Comparison of ENCODE assay signal across 21 cellular contexts in genomic region chr2:241945803-241946202, GRCh38.
DNase-seq lines count a peak whose midpoint lies in the region; ATAC-seq, FAIRE-seq and TF ChIP-seq lines count a peak whose summit lies in the region.
"Had no signal": no experiment of that assay in that cellular context is flagged by ENCODE, and none has a peak within 500 bp of the region (broad histone marks: within the 10 kb centered on the region; RNA-seq: fewer than 3 reads in every experiment).

No MANE protein-coding gene starts in this region.

- peak; percentile 97 for FAIRE-seq in HTR-8/SVneo (lab: Jason Lieb, UNC)
- FAIRE-seq in HepG2 (lab: Jason Lieb, UNC) = no peak
- FAIRE-seq: A549 had no signal

- H3K9me3 ChIP-seq in Caco-2 = no peaks in the 10 kb centered on the region
- 0 out of 2 replicates have a peak, but pooled peaks cover under 1% of the 10 kb centered on the region for H3K9me3 ChIP-seq in HepG2 (ENCODE audit: low read length)
- H3K9me3 ChIP-seq: A549 had no signal

- TF ChIP-seq EP300 in HepG2 (IDR thresholded peaks at IDR 0.05; ENCODE audit: low read depth in 2 of 2, low read length in 2 of 2) (no peak), HepG2 (CRISPR knock-in tag; IDR thresholded peaks at IDR 0.05; ENCODE audit: borderline replicate concordance) (no peak)

- ATAC-seq in HepG2 (no peak), sciatic nerve (no peak)
- ATAC-seq: A549 had no signal

- H3K4me3 ChIP-seq in Caco-2 (ENCODE audit: low read depth, low read length) (no peak overlapping the region; the same call in 1 of the 2 replicates), HepG2 (replicated peaks in 1 of 3; ENCODE audit: insufficient read depth in 1 of 3, low read depth in 2 of 3, low read length in 3 of 3) (no peak overlapping the region)
- H3K4me3 ChIP-seq: A549, SK-N-MC had no signal

- no peaks in the 10 kb centered on the region for H3K4me1 Mint-ChIP-seq in Caco-2 (ENCODE audit: low read depth, unreplicated experiment)

- intact Hi-C loops in Caco-2 (cut with micrococcal nuclease; ENCODE audit: unreplicated experiment) = no loop called here
- intact Hi-C loops in HepG2 (cut with micrococcal nuclease; ENCODE audit: unreplicated experiment) = no loop called here
- intact Hi-C loops in sciatic nerve (cut with DNase I) = no loop called here

- POLR2A ChIA-PET in Caco-2 (lab: Charles Lee) = interaction anchor here (0.7 kb wide), 1 partner anchor 13 kb away, joined by 4 read pairs; no protein-coding TSS in a partner anchor
- POLR2A ChIA-PET in HepG2 (lab: Yijun Ruan, JAX) = no interaction called here

- H3K4me1 ChIP-seq in Caco-2 (peaks cover 5% of the 10 kb centered on the region; the same call in 1 of the 2 replicates), HepG2 (ENCODE audit: insufficient read depth, low read length) (peaks cover 17% of the 10 kb centered on the region)
- H3K4me1 ChIP-seq: A549 had no signal

- no peak overlapping the region for H3K27ac ChIP-seq in HepG2 (ENCODE audit: extremely low read length, insufficient read depth, low read length)
- H3K27ac ChIP-seq: A549, SK-N-MC had no signal

- DNase-seq in Caco-2 (no peak), HTR-8/SVneo (ENCODE audit: insufficient read length, low spot score) (no peak), HepG2 (ENCODE audit: low spot score) (no peak), sciatic nerve (ENCODE audit: low spot score) (peak; percentile 38), HuH-7 (ENCODE audit: low spot score) (no peak), NCI-H2196 treated with DMSO at 0.1 percent for 48 hours (lab: John Stamatoyannopoulos, UW; ENCODE audit: unreplicated experiment) (no peak)
- no peak for DNase-seq in activated naive CD4-positive, alpha-beta T cell (lab: John Stamatoyannopoulos, UW)
- DNase-seq: Calu3; CD4-positive, alpha-beta T cell; DMS53; EL; MM.1S; NCI-H1092 treated with DMSO at 0.1 percent for 48 hours; NCI-H146; NCI-H2029 treated with DMSO at 0.1 percent for 48 hours; NCI-H2171; NCI-H748 treated with DMSO at 0.1 percent for 48 hours; NK-92 treated with Interleukin-12 subunit alpha and Interleukin-12 subunit beta, amount 100 ng/mL, for 24 hours; SHP77 had no signal

- in situ Hi-C loops in HepG2 (cut with HindIII; ENCODE audit: extremely low pct_ligation_motif_present, low pct_unique_long_range_greater_than_20kb) = no loop called here

- H3K9ac ChIP-seq in HepG2 (ENCODE audit: insufficient read depth, low read depth, low read length) = no peak overlapping the region

- H3K27me3 ChIP-seq in Caco-2 (replicated peaks; ENCODE audit: control insufficient read depth, insufficient read depth, low read length) = no peaks in the 10 kb centered on the region
- peaks cover 23 to 80% of the 10 kb centered on the region in 2 experiments; a peak in 4 of 5 replicates for H3K27me3 ChIP-seq in HepG2 (ENCODE audit: control insufficient read depth in 1 of 2, insufficient read depth in 2 of 2, low read length in 2 of 2)

- H3K79me2 ChIP-seq in HepG2 (ENCODE audit: insufficient read depth, low read length) = no peaks in the 10 kb centered on the region

- H3K27me3 Mint-ChIP-seq in Caco-2 (ENCODE audit: insufficient read depth, unreplicated experiment) = peaks cover 6% of the 10 kb centered on the region
- H3K27me3 Mint-ChIP-seq: CD4-positive, alpha-beta T cell had no signal

- H2AFZ ChIP-seq in HepG2 (ENCODE audit: low read length) = no peak overlapping the region

- BruUV-seq in Caco-2 (replicated peaks; lab: Mats Ljungman, UMichigan) (no TSS peak), HepG2 (replicated peaks; lab: Mats Ljungman, UMichigan) (no TSS peak)

- no peak for TF ChIP-seq RAD21 in HepG2 (CRISPR knock-in tag; IDR thresholded peaks at IDR 0.05)

- TF ChIP-seq POLR2A in HepG2 (IDR thresholded peaks at IDR 0.05; ENCODE audit: insufficient read depth in 1 of 2, low read depth in 2 of 2, low read length in 2 of 2) = no peak

- WGBS in HepG2 (ENCODE audit: low lambda C conversion rate) = 83% methylated on average over 14 of the region's 14 CpGs

- H3K27ac Mint-ChIP-seq in Caco-2 (ENCODE audit: unreplicated experiment) = no peak overlapping the region
- H3K27ac Mint-ChIP-seq: CD4-positive, alpha-beta T cell had no signal

- peak overlapping the region; percentile 71 for H3K4me3 Mint-ChIP-seq in Caco-2 (ENCODE audit: unreplicated experiment)
- H3K4me3 Mint-ChIP-seq: CD4-positive, alpha-beta T cell had no signal

- H3K9me3 Mint-ChIP-seq in Caco-2 (ENCODE audit: unreplicated experiment) = no peaks in the 10 kb centered on the region
- H3K9me3 Mint-ChIP-seq: CD4-positive, alpha-beta T cell had no signal

- CTCF ChIA-PET in Caco-2 (lab: Charles Lee) = interaction anchor here (1.4 kb wide), 1 partner anchor 12 kb away, joined by 5 read pairs; no protein-coding TSS in a partner anchor
- CTCF ChIA-PET in HepG2 (lab: Yijun Ruan, JAX; ENCODE audit: low intra/inter-chr PET ratio, low total read pairs) = no interaction called here

- H4K20me1 ChIP-seq in HepG2 (ENCODE audit: insufficient read depth, low read length) = no peaks in the 10 kb centered on the region

- H3K36me3 ChIP-seq in Caco-2 (ENCODE audit: control insufficient read depth, insufficient read depth, low read length) (no peaks in the 10 kb centered on the region), HepG2 (replicated peaks in 1 of 2; ENCODE audit: control insufficient read depth in 1 of 2, insufficient read depth in 2 of 2, low read length in 2 of 2) (no peaks in the 10 kb centered on the region)

- H3K4me2 ChIP-seq in HepG2 (ENCODE audit: low read depth, low read length) = no peak overlapping the region
- H3K4me2 ChIP-seq: A549 had no signal

- H3K36me3 Mint-ChIP-seq in Caco-2 (ENCODE audit: insufficient read depth, unreplicated experiment) = no peaks in the 10 kb centered on the region

- TF ChIP-seq CTCF in Caco-2 (IDR thresholded peaks at IDR 0.05; ENCODE audit: insufficient read depth in 1 of 2, low read depth in 1 of 2, low read length in 1 of 2, severe bottlenecking in 1 of 2, unreplicated experiment in 1 of 2) (no peak), HepG2 (CRISPR knock-in tag; IDR thresholded peaks at IDR 0.05) (no peak)

TF ChIP-seq in HepG2, 621 proteins besides CTCF, POLR2A, EP300 and RAD21 (continues in another document):
- peak; percentile 68 for TF ChIP-seq MNT (IDR thresholded peaks at IDR 0.05)
- TF ChIP-seq FOXA1 (IDR thresholded peaks at IDR 0.05) = 0 out of 2 replicates have a peak, but pooled peaks have one; percentile 50
- TF ChIP-seq FOXA1 (CRISPR knock-in tag; IDR thresholded peaks at IDR 0.05) = no peak
- TF ChIP-seq SP1 (IDR thresholded peaks at IDR 0.05) = 0 out of 2 replicates have a peak, but pooled peaks have one; percentile 31
- TF ChIP-seq SP1 (CRISPR knock-in tag; IDR thresholded peaks at IDR 0.05) = no peak
- TF ChIP-seq ZNF646 (CRISPR knock-in tag; IDR thresholded peaks at IDR 0.05) = peak; percentile 47; the same call in 1 of the 2 replicates
- TF ChIP-seq PLRG1 (conservative IDR thresholded peaks at IDR 0.05) = peak; percentile 90; the same call in 1 of the 2 replicates
- no peak for TF ChIP-seq ZNF768 (CRISPR knock-in tag; IDR thresholded peaks at IDR 0.05)
